25 cellular contexts compared by ENCODE assay signal in the genomic region with DNA sequence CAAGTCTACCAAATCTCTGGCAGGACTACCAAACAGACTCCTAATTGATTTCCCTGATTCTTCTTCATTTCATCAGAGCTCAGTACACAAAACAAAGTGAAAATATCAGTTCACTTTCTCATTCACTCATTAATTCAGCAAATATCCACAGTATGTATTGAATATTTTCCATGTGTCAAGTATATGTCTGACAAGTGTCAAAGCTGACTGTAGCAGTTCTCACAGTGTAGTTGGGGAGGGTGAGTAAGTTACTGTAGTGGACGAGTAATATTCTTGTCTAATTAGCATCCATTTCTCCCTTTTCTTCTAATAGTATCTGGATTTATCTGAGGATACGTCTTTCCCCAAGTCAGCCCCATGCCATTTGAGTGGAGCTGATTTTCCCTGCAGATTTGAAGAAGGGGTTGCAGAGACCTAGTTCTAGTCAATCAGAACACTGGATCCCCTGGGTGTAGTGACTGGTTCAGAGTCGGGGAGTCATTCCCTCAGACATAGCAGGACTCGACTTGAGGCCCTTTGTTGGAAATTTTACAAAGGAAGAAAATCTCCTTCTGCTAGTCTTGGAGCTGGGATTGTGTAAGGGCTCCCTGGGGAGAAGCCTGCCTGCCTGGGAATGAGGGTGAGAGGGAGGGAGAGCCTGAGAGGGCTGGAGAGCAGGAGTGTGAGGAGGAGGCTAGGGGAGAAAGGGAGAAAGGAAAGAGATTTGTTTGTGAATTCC. TPM values are rescaled to one million over a fixed set of nuclear protein-coding genes. Genes with fewer than 3 reads are reported as not detected.
DNase-seq lines count a peak whose midpoint lies in the region; ATAC-seq and TF ChIP-seq lines count a peak whose summit lies in the region.
"Had no signal": no experiment of that assay in that cellular context is flagged by ENCODE, and none has a peak within 500 bp of the region (broad histone marks: within the 10 kb centered on the region; RNA-seq: fewer than 3 reads in every experiment).

No MANE protein-coding gene starts in this region.

- H3K27me3 ChIP-seq in left lung, result no peaks in the 10 kb centered on the region
- H3K27me3 ChIP-seq: heart left ventricle, SJSA1 had no signal

- peak; percentile 40 for DNase-seq in NCI-H82 (lab: John Stamatoyannopoulos, UW)
- no peak for DNase-seq in NCI-H82 treated with DMSO at 0.1 percent for 48 hours (lab: John Stamatoyannopoulos, UW; ENCODE audit: unreplicated experiment)
- no peak for DNase-seq in left lung
- DNase-seq in stimulated activated naive B cell treated with anti-CD40 and anti-IgM and Interleukin-4, amounts not matched to agents 10 μg/mL and 1 μg/mL and 100 μg/mL, for 72 hours, result no peak
- DNase-seq in HEK293T (ENCODE audit: extremely low spot score), result no peak
- no peak for DNase-seq in C1 segment of cervical spinal cord (lab: John Stamatoyannopoulos, UW)
- no peak for DNase-seq in NCI-H146 (lab: John Stamatoyannopoulos, UW)
- DNase-seq: DMS79; effector memory CD4-positive, alpha-beta T cell; natural killer cell; NCI-H1694; NCI-H526 treated with DMSO at 0.1 percent for 48 hours; PC-3; stimulated activated CD4-positive, alpha-beta T cell treated with anti-CD3 and anti-CD28 coated beads, Interleukin-15, amount 100 ng/mL, for 24 hours; trophoblast cell had no signal

- CTCF ChIA-PET in HEK293T (lab: Yijun Ruan, JAX), result no interaction called here

- TF ChIP-seq CTCF in VCaP (conservative IDR thresholded peaks at IDR 0.05) (no peak), left lung (IDR thresholded peaks at IDR 0.05) (no peak)

- peaks cover 0 to 3% of the 10 kb centered on the region in 2 donors for H3K9me3 Mint-ChIP-seq in stimulated activated naive B cell treated with anti-CD40 and anti-IgM and Interleukin-4, amounts not matched to agents 10 μg/mL and 1 μg/mL and 100 μg/mL, for 72 hours
- H3K9me3 Mint-ChIP-seq: activated T-helper 17 cell treated with anti-CD3 and anti-CD28 coated beads, Interleukin-2, amount 50 U/mL, for 72 hours; central memory CD8-positive, alpha-beta T cell; natural killer cell; stimulated activated naive CD8-positive, alpha-beta T cell treated with anti-CD3 and anti-CD28 coated beads, Interleukin-15, Interleukin-2, amounts not matched to agents 100 ng/mL and 50 ng/mL, for 24 hours had no signal

- peaks cover 45 to 69% of the 10 kb centered on the region in 2 donors for H3K4me1 Mint-ChIP-seq in stimulated activated naive B cell treated with anti-CD40 and anti-IgM and Interleukin-4, amounts not matched to agents 10 μg/mL and 1 μg/mL and 100 μg/mL, for 72 hours
- H3K4me1 Mint-ChIP-seq: activated T-helper 17 cell treated with anti-CD3 and anti-CD28 coated beads, Interleukin-2, amount 50 U/mL, for 72 hours; central memory CD8-positive, alpha-beta T cell; natural killer cell had no signal

- POLR2A ChIA-PET in HEK293T (lab: Yijun Ruan, JAX), result interaction anchor here (0.6 kb wide), 1 partner anchor 398 kb away, joined by 3 read pairs; no protein-coding TSS in a partner anchor

- H3K27ac ChIP-seq in VCaP (peak overlapping the region; percentile 57; the same call in 1 of the 2 replicates), left lung (no peak overlapping the region)
- H3K27ac ChIP-seq: heart left ventricle, SJSA1 had no signal

- no peaks in the 10 kb centered on the region for H3K36me3 Mint-ChIP-seq in stimulated activated naive B cell treated with anti-CD40 and anti-IgM and Interleukin-4, amounts not matched to agents 10 μg/mL and 1 μg/mL and 100 μg/mL, for 72 hours
- H3K36me3 Mint-ChIP-seq: CD14-positive monocyte, natural killer cell had no signal

- H3K27ac Mint-ChIP-seq in stimulated activated naive B cell treated with anti-CD40 and anti-IgM and Interleukin-4, amounts not matched to agents 10 μg/mL and 1 μg/mL and 100 μg/mL, for 72 hours, result peak overlapping the region; percentile 89
- H3K27ac Mint-ChIP-seq: activated T-helper 17 cell treated with anti-CD3 and anti-CD28 coated beads, Interleukin-2, amount 50 U/mL, for 72 hours; CD14-positive monocyte; natural killer cell; stimulated activated naive CD8-positive, alpha-beta T cell treated with anti-CD3 and anti-CD28 coated beads, Interleukin-15, Interleukin-2, amounts not matched to agents 100 ng/mL and 50 ng/mL, for 24 hours had no signal

- peak overlapping the region; percentile 34 to 62 for H3K4me3 Mint-ChIP-seq in stimulated activated naive B cell treated with anti-CD40 and anti-IgM and Interleukin-4, amounts not matched to agents 10 μg/mL and 1 μg/mL and 100 μg/mL, for 72 hours
- H3K4me3 Mint-ChIP-seq: activated T-helper 17 cell treated with anti-CD3 and anti-CD28 coated beads, Interleukin-2, amount 50 U/mL, for 72 hours; CD14-positive monocyte; central memory CD8-positive, alpha-beta T cell; natural killer cell; stimulated activated naive CD8-positive, alpha-beta T cell treated with anti-CD3 and anti-CD28 coated beads, Interleukin-15, Interleukin-2, amounts not matched to agents 100 ng/mL and 50 ng/mL, for 24 hours had no signal

- H3K4me3 ChIP-seq in left lung, result no peak overlapping the region
- H3K4me3 ChIP-seq: heart left ventricle, SJSA1 had no signal

- peak; percentile 64 for ATAC-seq in left lung
- no peak for ATAC-seq in stimulated activated naive B cell treated with anti-CD40 and anti-IgM and Interleukin-4, amounts not matched to agents 10 μg/mL and 1 μg/mL and 100 μg/mL, for 72 hours (replicated peaks)
- ATAC-seq: activated CD4-positive, CD25-positive, alpha-beta regulatory T cell treated with anti-CD3 and anti-CD28 coated beads, Interleukin-2, amount 50 U/mL, for 24 hours; activated T-helper 17 cell treated with anti-CD3 and anti-CD28 coated beads, Interleukin-2, amount 50 U/mL, for 72 hours; natural killer cell; PC-3 had no signal

- intact Hi-C loops in left lung (cut with DNase I), result no loop called here

- no peaks in the 10 kb centered on the region for H3K27me3 Mint-ChIP-seq in stimulated activated naive B cell treated with anti-CD40 and anti-IgM and Interleukin-4, amounts not matched to agents 10 μg/mL and 1 μg/mL and 100 μg/mL, for 72 hours
- H3K27me3 Mint-ChIP-seq: stimulated activated naive CD8-positive, alpha-beta T cell treated with anti-CD3 and anti-CD28 coated beads, Interleukin-15, Interleukin-2, amounts not matched to agents 100 ng/mL and 50 ng/mL, for 24 hours had no signal

- no peaks in the 10 kb centered on the region for H3K9me3 ChIP-seq in left lung
- H3K9me3 ChIP-seq: heart left ventricle, SJSA1 had no signal

- peaks cover 0 to 10% of the 10 kb centered on the region in 2 donors for H3K4me1 ChIP-seq in left lung
- H3K4me1 ChIP-seq: SJSA1 had no signal

- H3K36me3 ChIP-seq in left lung, result no peaks in the 10 kb centered on the region
- H3K36me3 ChIP-seq: heart left ventricle, SJSA1 had no signal

TF ChIP-seq in HEK293T, 16 proteins besides CTCF, POLR2A, EP300 and RAD21:
- TF ChIP-seq SUZ12 (IDR thresholded peaks at IDR 0.05) (no peak), LEF1 (IDR thresholded peaks at IDR 0.05; ENCODE audit: borderline replicate concordance) (no peak), NFRKB (IDR thresholded peaks at IDR 0.05) (no peak), TARDBP (IDR thresholded peaks at IDR 0.05) (no peak), FOXK2 (IDR thresholded peaks at IDR 0.05) (no peak), HDGF (IDR thresholded peaks at IDR 0.05; ENCODE audit: borderline replicate concordance) (no peak), FOXA1 (IDR thresholded peaks at IDR 0.05) (no peak), BHLHE40 (IDR thresholded peaks at IDR 0.05; ENCODE audit: borderline replicate concordance) (no peak), ARNT (IDR thresholded peaks at IDR 0.05) (no peak), FOXM1 (IDR thresholded peaks at IDR 0.05; ENCODE audit: borderline replicate concordance) (no peak), ZNF384 (IDR thresholded peaks at IDR 0.05) (no peak), L3MBTL2 (conservative IDR thresholded peaks at IDR 0.05) (no peak), CTBP1 (IDR thresholded peaks at IDR 0.05; ENCODE audit: borderline replicate concordance) (no peak), SP1 (IDR thresholded peaks at IDR 0.05) (no peak)
- TF ChIP-seq, protein P1, sequence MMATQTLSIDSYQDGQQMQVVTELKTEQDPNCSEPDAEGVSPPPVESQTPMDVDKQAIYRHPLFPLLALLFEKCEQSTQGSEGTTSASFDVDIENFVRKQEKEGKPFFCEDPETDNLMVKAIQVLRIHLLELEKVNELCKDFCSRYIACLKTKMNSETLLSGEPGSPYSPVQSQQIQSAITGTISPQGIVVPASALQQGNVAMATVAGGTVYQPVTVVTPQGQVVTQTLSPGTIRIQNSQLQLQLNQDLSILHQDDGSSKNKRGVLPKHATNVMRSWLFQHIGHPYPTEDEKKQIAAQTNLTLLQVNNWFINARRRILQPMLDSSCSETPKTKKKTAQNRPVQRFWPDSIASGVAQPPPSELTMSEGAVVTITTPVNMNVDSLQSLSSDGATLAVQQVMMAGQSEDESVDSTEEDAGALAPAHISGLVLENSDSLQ (IDR thresholded peaks at IDR 0.05), result no peak

RNA-seq across cellular contexts. Expression of a gene that starts 51.4 kb away (rescaled TPM):
- 1 to 10 TPM; 1.9 to 2.5 TPM for total RNA-seq in left lung
- total RNA-seq: pulmonary artery endothelial cell; T-helper 2 cell treated with Interferon-gamma antibody and Interleukin-4, amounts not matched to agents 100 ng/mL and 5 ng/mL, for 36 hours had no signal
